In genomic region chr14:65168840-65169239, GRCh38 we compare ENCODE assay signal across 9 cellular contexts.
DNase-seq lines count a peak whose midpoint lies in the region; ATAC-seq lines count a peak whose summit lies in the region.
"Had no signal": no experiment of that assay in that cellular context is flagged by ENCODE, and none has a peak within 500 bp of the region (broad histone marks: within the 10 kb centered on the region; RNA-seq: fewer than 3 reads in every experiment).

No MANE protein-coding gene starts in this region.

- peak overlapping the region; percentile 26 for H2AFZ ChIP-seq in ACC112 (ENCODE audit: low read length, unreplicated experiment)

- intact Hi-C loops in left ventricle myocardium superior (cut with micrococcal nuclease): loop anchor here (5.0 kb wide), 1 partner anchor 658 kb away; no protein-coding TSS in a partner anchor

- H3K9me3 ChIP-seq in MG63: no peaks in the 10 kb centered on the region
- H3K9me3 ChIP-seq: adrenal gland had no signal

- no peaks in the 10 kb centered on the region for H3K79me2 ChIP-seq in ACC112 (ENCODE audit: control insufficient read depth, insufficient read depth, low read length, unreplicated experiment)

- DNase-seq in RPMI8226 (peak; percentile 28), left ventricle myocardium superior (no peak), MG63 (no peak), hepatic stellate cell (ENCODE audit: low spot score) (no peak), NCI-H524 treated with DMSO at 0.1 percent for 48 hours (lab: John Stamatoyannopoulos, UW) (no peak)
- DNase-seq: adrenal gland had no signal

- H3K36me3 ChIP-seq in ACC112 (ENCODE audit: insufficient read depth, low read length) (no peaks in the 10 kb centered on the region), MG63 (no peaks in the 10 kb centered on the region)
- H3K36me3 ChIP-seq: adrenal gland had no signal

- peak overlapping the region; percentile 86 for H3K27ac ChIP-seq in ACC112 (ENCODE audit: low read depth, low read length)
- H3K27ac ChIP-seq: adrenal gland had no signal

- H3K4me1 ChIP-seq in ACC112 (ENCODE audit: control insufficient read depth, insufficient read depth, low read length, unreplicated experiment): peaks cover 20% of the 10 kb centered on the region

- peak; percentile 24 for ATAC-seq in HG02610 (IDR thresholded peaks at IDR 0.05; ENCODE audit: unreplicated experiment)
- peak; percentile 47 for ATAC-seq in left ventricle myocardium superior
- no peak for ATAC-seq in GM19452 (IDR thresholded peaks at IDR 0.05; ENCODE audit: unreplicated experiment)

- peak overlapping the region; percentile 8; the same call in 1 of the 2 replicates for H3K4me3 ChIP-seq in ACC112 (ENCODE audit: low read depth, low read length)
- no peak overlapping the region for H3K4me3 ChIP-seq in MG63
- H3K4me3 ChIP-seq: adrenal gland had no signal

- H3K27me3 ChIP-seq in ACC112 (ENCODE audit: insufficient read depth, low read length): no peaks in the 10 kb centered on the region
- no peaks in the 10 kb centered on the region for H3K27me3 ChIP-seq in MG63
- H3K27me3 ChIP-seq: adrenal gland had no signal
